Comparison of ENCODE assay signal across 24 cellular contexts in the genomic region with DNA sequence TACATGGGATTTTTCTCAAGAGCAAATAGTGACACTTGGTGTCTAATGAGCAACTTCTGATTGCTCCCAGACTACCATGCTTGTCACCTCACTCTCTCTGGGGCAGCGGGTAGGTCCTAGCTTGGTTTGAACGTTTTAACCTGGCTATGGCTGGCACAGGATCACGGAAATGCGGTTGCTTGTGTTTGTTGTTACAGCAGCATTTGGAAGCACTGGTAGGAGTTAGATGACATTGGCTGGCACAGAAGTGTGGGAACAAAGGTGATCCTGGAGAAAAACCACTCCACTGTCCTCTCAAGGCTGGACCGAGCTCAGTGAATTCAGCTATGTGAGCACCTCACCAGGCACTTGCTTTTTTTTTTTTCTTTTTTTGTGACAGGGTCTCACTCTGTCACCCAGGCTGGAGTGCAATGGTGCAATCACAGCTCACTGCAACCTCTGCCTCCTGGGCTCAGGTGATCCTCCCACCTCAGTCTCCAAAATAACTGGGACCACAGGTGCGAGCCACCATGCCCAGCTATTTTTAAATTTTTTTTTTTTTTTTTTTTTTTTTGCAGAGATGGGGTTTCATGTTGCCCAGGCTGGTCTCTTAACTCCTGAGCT. TPM values are rescaled to one million over a fixed set of nuclear protein-coding genes. Genes with fewer than 3 reads are reported as not detected.
DNase-seq lines count a peak whose midpoint lies in the region; ATAC-seq and TF ChIP-seq lines count a peak whose summit lies in the region.
"Had no signal": no experiment of that assay in that cellular context is flagged by ENCODE, and none has a peak within 500 bp of the region (broad histone marks: within the 10 kb centered on the region; RNA-seq: fewer than 3 reads in every experiment).

No MANE protein-coding gene starts in this region.

- no peaks in the 10 kb centered on the region for H3K9me3 Mint-ChIP-seq in CD4-positive, alpha-beta T cell
- H3K9me3 Mint-ChIP-seq in activated T-helper 17 cell treated with anti-CD3 and anti-CD28 coated beads, Interleukin-2, amount 50 U/mL, for 72 hours: no peaks in the 10 kb centered on the region
- H3K9me3 Mint-ChIP-seq: HFFc6, naive B cell had no signal

- H3K9ac ChIP-seq in BLaER1 treated with 17β-estradiol and CSF1 and Interleukin-3, amounts not matched to agents 10 nM and 100 nM: no peak overlapping the region
- H3K9ac ChIP-seq: KMS-11, parathyroid adenoma had no signal

- no peaks in the 10 kb centered on the region for H3K27me3 Mint-ChIP-seq in CD4-positive, alpha-beta T cell
- H3K27me3 Mint-ChIP-seq in activated T-helper 17 cell treated with anti-CD3 and anti-CD28 coated beads, Interleukin-2, amount 50 U/mL, for 72 hours: no peaks in the 10 kb centered on the region
- H3K27me3 Mint-ChIP-seq: naive B cell had no signal

- H3K4me1 Mint-ChIP-seq in CD4-positive, alpha-beta T cell (ENCODE audit: low read depth): peaks cover 43% of the 10 kb centered on the region
- peaks cover 29% of the 10 kb centered on the region for H3K4me1 Mint-ChIP-seq in activated T-helper 17 cell treated with anti-CD3 and anti-CD28 coated beads, Interleukin-2, amount 50 U/mL, for 72 hours

- peaks cover 0 to 5% (median 0%) of the 10 kb centered on the region in 11 experiments; a peak in 5 of 22 replicates for H3K36me3 ChIP-seq in BLaER1 treated with 17β-estradiol and CSF1 and Interleukin-3, amounts not matched to agents 10 nM and 100 nM
- H3K36me3 ChIP-seq in prostate gland: no peaks in the 10 kb centered on the region
- H3K36me3 ChIP-seq: adrenal gland, cardiac muscle cell, Peyer's patch, SJCRH30 had no signal

- H3K27ac Mint-ChIP-seq in CD4-positive, alpha-beta T cell: peak overlapping the region; percentile 62
- no peak overlapping the region for H3K27ac Mint-ChIP-seq in activated T-helper 17 cell treated with anti-CD3 and anti-CD28 coated beads, Interleukin-2, amount 50 U/mL, for 72 hours
- H3K27ac Mint-ChIP-seq: HFFc6 had no signal

- peaks cover 45 to 76% (median 56%) of the 10 kb centered on the region in 10 experiments for H3K4me1 ChIP-seq in BLaER1 treated with 17β-estradiol and CSF1 and Interleukin-3, amounts not matched to agents 10 nM and 100 nM
- peaks cover 13% of the 10 kb centered on the region for H3K4me1 ChIP-seq in prostate gland (replicated peaks)

- DNase-seq in CD4-positive, alpha-beta T cell: no peak
- DNase-seq in prostate gland (ENCODE audit: low spot score) (peak; percentile 46), COLO829 (ENCODE audit: low spot score) (no peak)
- DNase-seq in stimulated activated CD8-positive, alpha-beta memory T cell treated with anti-CD3 and anti-CD28 coated beads, Interleukin-4, amount 100 ng/mL, for 48 hours: no peak
- DNase-seq: activated CD4-positive, alpha-beta T cell treated with anti-CD3 and anti-CD28 coated beads for 4 hours; adrenal gland; Caco-2; HFFc6; kidney; mesenchymal stem cell; MV-4-11; naive B cell; NCI-H1694 treated with DMSO at 0.1 percent for 48 hours; NCI-H446; Peyer's patch; SJCRH30; stimulated activated CD4-positive, alpha-beta T cell treated with anti-CD3 and anti-CD28 coated beads, Interleukin-15, amount 100 ng/mL, for 24 hours had no signal

- ATAC-seq in CD4-positive, alpha-beta T cell (ENCODE audit: poor library complexity): no peak
- no peak for ATAC-seq in activated T-helper 17 cell treated with anti-CD3 and anti-CD28 coated beads, Interleukin-2, amount 50 U/mL, for 72 hours (replicated peaks)
- no peak for ATAC-seq in HG02840 (IDR thresholded peaks at IDR 0.05; ENCODE audit: low FRiP score, unreplicated experiment)
- ATAC-seq: sciatic nerve had no signal

- peaks cover 4% of the 10 kb centered on the region for H3K36me3 Mint-ChIP-seq in CD4-positive, alpha-beta T cell (ENCODE audit: low read depth)
- peaks cover 73% of the 10 kb centered on the region for H3K36me3 Mint-ChIP-seq in activated T-helper 17 cell treated with anti-CD3 and anti-CD28 coated beads, Interleukin-2, amount 50 U/mL, for 72 hours (ENCODE audit: low read depth)
- H3K36me3 Mint-ChIP-seq: naive B cell had no signal

- peaks cover 14 to 94% (median 72%) of the 10 kb centered on the region in 11 experiments for H4K20me1 ChIP-seq in BLaER1 treated with 17β-estradiol and CSF1 and Interleukin-3, amounts not matched to agents 10 nM and 100 nM

- CTCF ChIA-PET in CD4-positive, alpha-beta T cell (lab: Charles Lee): interaction anchor here (2.7 to 5.5 kb wide), 2 partner anchors 26 to 203 kb away, joined by 8 to 93 read pairs; no protein-coding TSS in a partner anchor

- peak overlapping the region; percentile 55 for H3K4me3 Mint-ChIP-seq in CD4-positive, alpha-beta T cell
- peak overlapping the region; percentile 92 for H3K4me3 Mint-ChIP-seq in activated T-helper 17 cell treated with anti-CD3 and anti-CD28 coated beads, Interleukin-2, amount 50 U/mL, for 72 hours

- peaks cover 0 to 23% (median 15%) of the 10 kb centered on the region in 11 experiments; a peak in 10 of 22 replicates for H3K27me3 ChIP-seq in BLaER1 treated with 17β-estradiol and CSF1 and Interleukin-3, amounts not matched to agents 10 nM and 100 nM
- no peaks in the 10 kb centered on the region for H3K27me3 ChIP-seq in CD4-positive, alpha-beta T cell (ENCODE audit: control insufficient read depth, insufficient read depth, low read length)
- H3K27me3 ChIP-seq in prostate gland (replicated peaks; ENCODE audit: insufficient read depth): no peaks in the 10 kb centered on the region
- H3K27me3 ChIP-seq: adrenal gland, cardiac muscle cell, Peyer's patch, SJCRH30 had no signal

- intact Hi-C loops in CD4-positive, alpha-beta T cell (cut with DNase I, micrococcal nuclease): no loop called here
- intact Hi-C loops in prostate gland (cut with DNase I): no loop called here

- no peak overlapping the region for H3K4me3 ChIP-seq in BLaER1 treated with 17β-estradiol and CSF1 and Interleukin-3, amounts not matched to agents 10 nM and 100 nM
- no peak overlapping the region for H3K4me3 ChIP-seq in prostate gland
- H3K4me3 ChIP-seq: adrenal gland, cardiac muscle cell, Peyer's patch, SJCRH30 had no signal

- POLR2A ChIA-PET in CD4-positive, alpha-beta T cell (lab: Charles Lee): interaction anchor here (0.6 to 6.8 kb wide), 5 partner anchors 27 to 149 kb away, joined by 3 to 86 read pairs (median 8); no protein-coding TSS in a partner anchor

- TF ChIP-seq POLR2A in prostate gland (IDR thresholded peaks at IDR 0.05): no peak

- no peak for TF ChIP-seq CTCF in CD4-positive, alpha-beta T cell (IDR thresholded peaks at IDR 0.05)
- TF ChIP-seq CTCF in prostate gland (IDR thresholded peaks at IDR 0.05): no peak

- H3K4me2 ChIP-seq in BLaER1 treated with 17β-estradiol and CSF1 and Interleukin-3, amounts not matched to agents 10 nM and 100 nM: peak overlapping the region in 7 of 11 experiments; percentile 24 to 65 (median 54); a peak in 11 of 22 replicates

- H3K27ac ChIP-seq in BLaER1 treated with 17β-estradiol and CSF1 and Interleukin-3, amounts not matched to agents 10 nM and 100 nM: no peak overlapping the region
- H3K27ac ChIP-seq in CD4-positive, alpha-beta T cell (ENCODE audit: low read depth, low read length): no peak overlapping the region
- no peak overlapping the region for H3K27ac ChIP-seq in prostate gland
- H3K27ac ChIP-seq: KMS-11, parathyroid adenoma, SJCRH30 had no signal

- no peaks in the 10 kb centered on the region for H3K9me3 ChIP-seq in BLaER1 treated with 17β-estradiol and CSF1 and Interleukin-3, amounts not matched to agents 10 nM and 100 nM (replicated peaks in 1 of 11)
- H3K9me3 ChIP-seq in CD4-positive, alpha-beta T cell (ENCODE audit: control insufficient read depth, low read length): no peaks in the 10 kb centered on the region
- H3K9me3 ChIP-seq in prostate gland: no peaks in the 10 kb centered on the region
- H3K9me3 ChIP-seq: adrenal gland, Caco-2, Peyer's patch, SJCRH30 had no signal

- 63% methylated on average over 6 of the region's 6 CpGs for WGBS in prostate gland

RNA-seq across cellular contexts. Expression of a gene that starts 3.5 kb away (rescaled TPM):
- 100 to 1,000 TPM; 142 to 145 TPM for total RNA-seq in CD4-positive, alpha-beta T cell
- total RNA-seq in activated T-helper 17 cell treated with anti-CD3 and anti-CD28 coated beads, Interleukin-2, amount 50 U/mL, for 72 hours: 100 to 1,000 TPM; 157 to 310 TPM
- total RNA-seq in prostate gland: 10 to 100 TPM; 24.3 to 52.7 TPM
